In the genomic region with DNA sequence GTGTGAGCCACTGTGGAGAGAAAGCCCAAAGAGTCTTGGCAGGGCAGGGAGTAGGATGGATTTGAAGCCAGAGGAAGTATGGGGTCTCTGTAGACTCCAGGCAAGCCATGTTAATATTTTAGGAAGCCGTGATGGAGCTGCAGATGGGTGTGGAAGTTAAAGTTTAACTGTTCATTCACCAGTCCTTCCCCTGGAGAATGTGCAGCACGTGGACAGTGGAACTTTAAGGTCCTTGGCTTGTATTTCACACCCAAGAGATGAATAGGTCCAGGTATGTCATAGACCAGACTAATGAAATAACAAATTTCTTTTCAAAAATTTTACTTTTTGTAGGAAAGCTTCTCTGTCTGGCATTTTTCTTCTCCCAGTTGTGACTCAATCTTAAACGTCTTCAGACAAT, we compare ENCODE assay signal across 17 cellular contexts.
"Had no signal": no experiment of that assay in that cellular context is flagged by ENCODE, and none has a peak within 500 bp of the region (broad histone marks: within the 10 kb centered on the region; RNA-seq: fewer than 3 reads in every experiment).

No MANE protein-coding gene starts in this region.

- H3K36me3 ChIP-seq: cardiac muscle cell, neutrophil, transverse colon had no signal

- ATAC-seq: naive thymus-derived CD4-positive, alpha-beta T cell; stimulated activated naive B cell treated with anti-CD40 and anti-IgM and Interleukin-4, amounts not matched to agents 10 μg/mL and 1 μg/mL and 100 μg/mL, for 72 hours had no signal

- H3K9me3 ChIP-seq: neutrophil, transverse colon had no signal

- H3K4me3 Mint-ChIP-seq: activated CD4-positive, alpha-beta memory T cell treated with anti-CD3 and anti-CD28 coated beads for 36 hours; activated naive CD4-positive, alpha-beta T cell treated with anti-CD3 and anti-CD28 coated beads, Interleukin-2, amount 10 ng/mL, durations not matched to agents 7 days and 5 days; activated T-cell treated with anti-CD3 and anti-CD28 coated beads, Interleukin-2, amount 50 U/mL, for 24 hours; naive thymus-derived CD4-positive, alpha-beta T cell; stimulated activated naive B cell treated with anti-CD40 and anti-IgM and Interleukin-4, amounts not matched to agents 10 μg/mL and 1 μg/mL and 100 μg/mL, for 72 hours had no signal

- H3K4me3 ChIP-seq: cardiac muscle cell, skin epidermis, transverse colon had no signal

- H3K36me3 Mint-ChIP-seq: activated CD4-positive, alpha-beta memory T cell treated with anti-CD3 and anti-CD28 coated beads for 36 hours; activated naive CD4-positive, alpha-beta T cell treated with anti-CD3 and anti-CD28 coated beads, Interleukin-2, amount 10 ng/mL, durations not matched to agents 7 days and 5 days; naive thymus-derived CD4-positive, alpha-beta T cell; stimulated activated naive B cell treated with anti-CD40 and anti-IgM and Interleukin-4, amounts not matched to agents 10 μg/mL and 1 μg/mL and 100 μg/mL, for 72 hours had no signal

- H3K27ac ChIP-seq: cardiac muscle cell, neutrophil, transverse colon, VCaP had no signal

- H3K27ac Mint-ChIP-seq: activated CD4-positive, alpha-beta memory T cell treated with anti-CD3 and anti-CD28 coated beads for 36 hours; activated naive CD4-positive, alpha-beta T cell treated with anti-CD3 and anti-CD28 coated beads, Interleukin-2, amount 10 ng/mL, durations not matched to agents 7 days and 5 days; activated T-cell treated with anti-CD3 and anti-CD28 coated beads, Interleukin-2, amount 50 U/mL, for 24 hours; stimulated activated naive B cell treated with anti-CD40 and anti-IgM and Interleukin-4, amounts not matched to agents 10 μg/mL and 1 μg/mL and 100 μg/mL, for 72 hours had no signal

- H3K9me3 Mint-ChIP-seq: activated CD4-positive, alpha-beta memory T cell treated with anti-CD3 and anti-CD28 coated beads for 36 hours; activated naive CD4-positive, alpha-beta T cell treated with anti-CD3 and anti-CD28 coated beads, Interleukin-2, amount 10 ng/mL, durations not matched to agents 7 days and 5 days; activated T-cell treated with anti-CD3 and anti-CD28 coated beads, Interleukin-2, amount 50 U/mL, for 24 hours; naive thymus-derived CD4-positive, alpha-beta T cell; stimulated activated naive B cell treated with anti-CD40 and anti-IgM and Interleukin-4, amounts not matched to agents 10 μg/mL and 1 μg/mL and 100 μg/mL, for 72 hours had no signal

- H3K27me3 ChIP-seq: cardiac muscle cell, neutrophil, transverse colon had no signal

- DNase-seq: activated CD4-positive, alpha-beta memory T cell treated with anti-CD3 and anti-CD28 coated beads for 36 hours; activated naive CD4-positive, alpha-beta T cell treated with anti-CD3 and anti-CD28 coated beads, Interleukin-2, amount 10 ng/mL, durations not matched to agents 7 days and 5 days; activated T-cell treated with anti-CD3 and anti-CD28 coated beads, Interleukin-2, amount 50 U/mL, for 24 hours; cortex of kidney; effector CD4-positive, alpha-beta T cell; foreskin fibroblast; kidney glomerular epithelial cell; naive thymus-derived CD4-positive, alpha-beta T cell; retina; stimulated activated CD4-positive, alpha-beta T cell treated with anti-CD3 and anti-CD28 coated beads, Interleukin-15, amount 100 ng/mL, for 24 hours; stimulated activated CD4-positive, alpha-beta T cell treated with anti-CD3 and anti-CD28 coated beads, Interleukin-4, amount 100 ng/mL, for 1 hour; stimulated activated naive B cell treated with anti-CD40 and anti-IgM and Interleukin-4, amounts not matched to agents 10 μg/mL and 1 μg/mL and 100 μg/mL, for 72 hours; transverse colon had no signal
